Comparison of ENCODE assay signal across 32 cellular contexts in genomic region chr13:73970413-73971055, GRCh38.
DNase-seq lines count a peak whose midpoint lies in the region; ATAC-seq, FAIRE-seq and TF ChIP-seq lines count a peak whose summit lies in the region.
"Had no signal": no experiment of that assay in that cellular context is flagged by ENCODE, and none has a peak within 500 bp of the region (broad histone marks: within the 10 kb centered on the region; RNA-seq: fewer than 3 reads in every experiment).

No MANE protein-coding gene starts in this region.

- TF ChIP-seq EP300 in HepG2 (IDR thresholded peaks at IDR 0.05; ENCODE audit: low read depth in 2 of 2, low read length in 2 of 2) (no peak), HepG2 (CRISPR knock-in tag; IDR thresholded peaks at IDR 0.05; ENCODE audit: borderline replicate concordance) (no peak)

- ATAC-seq in right lobe of liver (peak in 3 of 4 donors; percentile 17 to 58 (median 56)), HepG2 (no peak), aorta (ENCODE audit: low FRiP score) (peak; percentile 9)
- ATAC-seq in natural killer cell treated with Interleukin-12 subunit alpha and Interleukin-12 subunit beta and Interleukin-15 and Interleukin-18, amount 100 ng/mL, for 72 hours, result no peak
- ATAC-seq: CD8-positive, alpha-beta T cell; heart right ventricle; stimulated activated effector memory CD8-positive, alpha-beta T cell treated with anti-CD3 and anti-CD28 coated beads, Interleukin-12 subunit alpha, Interleukin-12 subunit beta, amount 100 ng/mL, for 72 hours; upper lobe of right lung had no signal

- in situ Hi-C loops in HepG2 (cut with HindIII; ENCODE audit: extremely low pct_ligation_motif_present, low pct_unique_long_range_greater_than_20kb), result no loop called here

- no peak overlapping the region for H3K4me3 Mint-ChIP-seq in natural killer cell treated with Interleukin-12 subunit alpha and Interleukin-12 subunit beta and Interleukin-15 and Interleukin-18, amount 100 ng/mL, for 72 hours
- no peak overlapping the region for H3K4me3 Mint-ChIP-seq in nephron progenitor cell
- H3K4me3 Mint-ChIP-seq: activated naive CD4-positive, alpha-beta T cell treated with anti-CD3 and anti-CD28 coated beads, Interleukin-2, amount 10 ng/mL, durations not matched to agents 7 days and 5 days; activated T-helper 1 cell treated with anti-CD3 and anti-CD28 coated beads, Interleukin-12 subunit alpha, Interleukin-12 subunit beta, Interleukin-2, Interleukin-4 antibody, amounts not matched to agents 30 ng/mL and 10 ng/mL and 1 ng/mL, durations not matched to agents 14 hours and 24 hours and 36 hours; B cell; CD8-positive, alpha-beta T cell; stimulated activated effector memory CD8-positive, alpha-beta T cell treated with anti-CD3 and anti-CD28 coated beads, Interleukin-12 subunit alpha, Interleukin-12 subunit beta, amount 100 ng/mL, for 72 hours had no signal

- peaks cover 2% of the 10 kb centered on the region for H3K9me3 Mint-ChIP-seq in natural killer cell treated with Interleukin-12 subunit alpha and Interleukin-12 subunit beta and Interleukin-15 and Interleukin-18, amount 100 ng/mL, for 72 hours
- H3K9me3 Mint-ChIP-seq in nephron progenitor cell, result peaks cover 22% of the 10 kb centered on the region
- H3K9me3 Mint-ChIP-seq: activated T-helper 1 cell treated with anti-CD3 and anti-CD28 coated beads, Interleukin-12 subunit alpha, Interleukin-12 subunit beta, Interleukin-2, Interleukin-4 antibody, amounts not matched to agents 30 ng/mL and 10 ng/mL and 1 ng/mL, durations not matched to agents 14 hours and 24 hours and 36 hours; stimulated activated effector memory CD8-positive, alpha-beta T cell treated with anti-CD3 and anti-CD28 coated beads, Interleukin-12 subunit alpha, Interleukin-12 subunit beta, amount 100 ng/mL, for 72 hours had no signal

- no peak overlapping the region for H3K9ac ChIP-seq in HepG2 (ENCODE audit: insufficient read depth, low read depth, low read length)

- peaks cover 4% of the 10 kb centered on the region for H3K36me3 Mint-ChIP-seq in natural killer cell treated with Interleukin-12 subunit alpha and Interleukin-12 subunit beta and Interleukin-15 and Interleukin-18, amount 100 ng/mL, for 72 hours
- peaks cover 29% of the 10 kb centered on the region for H3K36me3 Mint-ChIP-seq in nephron progenitor cell (ENCODE audit: low read depth)

- TF ChIP-seq POLR2A in right lobe of liver (IDR thresholded peaks at IDR 0.05) (no peak), HepG2 (IDR thresholded peaks at IDR 0.05; ENCODE audit: insufficient read depth in 1 of 2, low read depth in 2 of 2, low read length in 2 of 2) (no peak)

- H3K79me2 ChIP-seq in HepG2 (ENCODE audit: insufficient read depth, low read length), result no peaks in the 10 kb centered on the region

- WGBS in right lobe of liver (ENCODE audit: insufficient coverage, low coverage, low lambda C conversion rate, missing lambda C conversion rate), result 49% methylated on average over 6 of the region's 7 CpGs
- WGBS in HepG2 (ENCODE audit: low lambda C conversion rate), result 65% methylated on average over 5 of the region's 7 CpGs
- 40 to 50% methylated on average over 7 of the region's 7 CpGs for WGBS in aorta, 2 donors

- no peak overlapping the region for H2AFZ ChIP-seq in HepG2 (ENCODE audit: low read length)

- BruUV-seq in HepG2 (replicated peaks; lab: Mats Ljungman, UMichigan), result no TSS peak

- H3K4me2 ChIP-seq in HepG2 (ENCODE audit: low read depth, low read length), result no peak overlapping the region

- no peak overlapping the region for H3K4me3 ChIP-seq in right lobe of liver
- H3K4me3 ChIP-seq in HepG2 (replicated peaks in 1 of 3; ENCODE audit: insufficient read depth in 1 of 3, low read depth in 2 of 3, low read length in 3 of 3), result no peak overlapping the region
- no peak overlapping the region for H3K4me3 ChIP-seq in cardiac fibroblast (replicated peaks in 1 of 2; ENCODE audit: low read depth in 2 of 2, low read length in 2 of 2)
- H3K4me3 ChIP-seq in aorta (ENCODE audit: low read length in 2 of 2), result no peak overlapping the region
- H3K4me3 ChIP-seq: heart right ventricle, spleen, upper lobe of right lung had no signal

- no peaks in the 10 kb centered on the region for H4K20me1 ChIP-seq in HepG2 (ENCODE audit: insufficient read depth, low read length)

- TF ChIP-seq CTCF in right lobe of liver (IDR thresholded peaks at IDR 0.05) (no peak), HepG2 (CRISPR knock-in tag; IDR thresholded peaks at IDR 0.05) (no peak), cardiac fibroblast (IDR thresholded peaks at IDR 0.05; ENCODE audit: low read depth, low read length) (no peak), nephron progenitor cell (IDR thresholded peaks at IDR 0.05) (no peak)

- CTCF ChIA-PET in HepG2 (lab: Yijun Ruan, JAX; ENCODE audit: low intra/inter-chr PET ratio, low total read pairs), result no interaction called here

- H3K9me3 ChIP-seq in right lobe of liver (no peaks in the 10 kb centered on the region), HepG2 (ENCODE audit: low read length) (no peaks in the 10 kb centered on the region), aorta (ENCODE audit: control insufficient read depth, low read length) (no peaks in the 10 kb centered on the region)
- H3K9me3 ChIP-seq: neutrophil, upper lobe of right lung had no signal

- no peaks in the 10 kb centered on the region for H3K27me3 Mint-ChIP-seq in natural killer cell treated with Interleukin-12 subunit alpha and Interleukin-12 subunit beta and Interleukin-15 and Interleukin-18, amount 100 ng/mL, for 72 hours
- no peaks in the 10 kb centered on the region for H3K27me3 Mint-ChIP-seq in nephron progenitor cell (ENCODE audit: low read depth, poor library complexity)
- H3K27me3 Mint-ChIP-seq: activated naive CD4-positive, alpha-beta T cell treated with anti-CD3 and anti-CD28 coated beads, Interleukin-2, amount 10 ng/mL, durations not matched to agents 7 days and 5 days; B cell had no signal

- no peak for FAIRE-seq in HepG2 (lab: Jason Lieb, UNC)
- FAIRE-seq: H54, RCC 7860 had no signal

- no peak for TF ChIP-seq RAD21 in HepG2 (CRISPR knock-in tag; IDR thresholded peaks at IDR 0.05)

- POLR2A ChIA-PET in HepG2 (lab: Yijun Ruan, JAX), result no interaction called here

- H3K4me1 ChIP-seq in right lobe of liver (peaks cover 0 to 13% (median 4%) of the 10 kb centered on the region in 4 donors), HepG2 (ENCODE audit: insufficient read depth, low read length) (peaks cover 13% of the 10 kb centered on the region; the same call in 1 of the 2 replicates), aorta (ENCODE audit: control insufficient read depth in 1 of 2, insufficient read depth in 2 of 2, low read length in 2 of 2) (peaks cover 0 to 7% of the 10 kb centered on the region in 2 donors)
- H3K4me1 ChIP-seq: upper lobe of right lung had no signal

- intact Hi-C loops in right lobe of liver (cut with DNase I), result no loop called here
- intact Hi-C loops in HepG2 (cut with micrococcal nuclease; ENCODE audit: unreplicated experiment), result no loop called here
- intact Hi-C loops in aorta (cut with DNase I), result loop anchor here in 1 of 2 donors (10.0 kb wide), 1 partner anchor 164 kb away; the partner anchor contains the start of gene KLF12

- DNase-seq in right lobe of liver (no peak), HepG2 (ENCODE audit: low spot score) (no peak), cardiac fibroblast (ENCODE audit: low read depth in 2 of 2) (peak; percentile 26 to 47), inferior parietal cortex (ENCODE audit: extremely low spot score) (peak; percentile 38), aorta (no peak), nephron progenitor cell (no peak)
- DNase-seq in natural killer cell treated with Interleukin-12 subunit alpha and Interleukin-12 subunit beta and Interleukin-15 and Interleukin-18, amount 100 ng/mL, for 72 hours (ENCODE audit: low spot score), result no peak
- DNase-seq in activated CD4-positive, alpha-beta T cell treated with anti-CD3 and anti-CD28 coated beads for 4 hours, result no peak
- DNase-seq: activated CD4-positive, alpha-beta T cell treated with anti-CD3 and anti-CD28 coated beads, Interleukin-2, amount 50 U/mL, for 4 hours; activated CD4-positive, CD25-positive, alpha-beta regulatory T cell; activated naive CD4-positive, alpha-beta T cell treated with anti-CD3 and anti-CD28 coated beads, Interleukin-2, amount 10 ng/mL, durations not matched to agents 7 days and 5 days; amniotic stem cell; CD8-positive, alpha-beta T cell; cerebellar nuclear complex; DMS153; effector CD4-positive, alpha-beta T cell; foreskin melanocyte; heart right ventricle; mesenchymal stem cell; NCI-H187; NCI-H2171 treated with DMSO at 0.1 percent for 48 hours; NCI-H526; spleen; stimulated activated CD4-positive, alpha-beta T cell treated with anti-CD3 and anti-CD28 coated beads, Interleukin-2, amount 100 ng/mL, for 48 hours; substantia nigra; upper lobe of right lung had no signal

- H3K27ac ChIP-seq in right lobe of liver (no peak overlapping the region), HepG2 (ENCODE audit: extremely low read length, insufficient read depth, low read length) (no peak overlapping the region), aorta (ENCODE audit: low read depth in 1 of 2, low read length in 2 of 2) (no peak overlapping the region)
- H3K27ac ChIP-seq: heart right ventricle, neutrophil, spleen, upper lobe of right lung had no signal

- H3K27me3 ChIP-seq in right lobe of liver (no peaks in the 10 kb centered on the region), HepG2 (ENCODE audit: control insufficient read depth in 1 of 2, insufficient read depth in 2 of 2, low read length in 2 of 2) (no peaks in the 10 kb centered on the region), aorta (ENCODE audit: control insufficient read depth in 1 of 2, insufficient read depth in 2 of 2, low read length in 1 of 2) (no peaks in the 10 kb centered on the region)
- H3K27me3 ChIP-seq: heart right ventricle, neutrophil, spleen, upper lobe of right lung had no signal

- peaks cover 30 to 40% of the 10 kb centered on the region in 2 donors for H3K4me1 Mint-ChIP-seq in natural killer cell treated with Interleukin-12 subunit alpha and Interleukin-12 subunit beta and Interleukin-15 and Interleukin-18, amount 100 ng/mL, for 72 hours (ENCODE audit: low read depth in 2 of 2)
- H3K4me1 Mint-ChIP-seq in nephron progenitor cell, result peaks cover 8% of the 10 kb centered on the region

- H3K36me3 ChIP-seq in right lobe of liver (no peaks in the 10 kb centered on the region), HepG2 (replicated peaks in 1 of 2; ENCODE audit: control insufficient read depth in 1 of 2, insufficient read depth in 2 of 2, low read length in 2 of 2) (no peaks in the 10 kb centered on the region), aorta (ENCODE audit: control insufficient read depth in 1 of 2, insufficient read depth in 2 of 2, low read length in 1 of 2) (no peaks in the 10 kb centered on the region)
- H3K36me3 ChIP-seq: heart right ventricle, neutrophil, spleen, upper lobe of right lung had no signal

- no peak overlapping the region for H3K27ac Mint-ChIP-seq in natural killer cell treated with Interleukin-12 subunit alpha and Interleukin-12 subunit beta and Interleukin-15 and Interleukin-18, amount 100 ng/mL, for 72 hours
- H3K27ac Mint-ChIP-seq in nephron progenitor cell, result no peak overlapping the region
- H3K27ac Mint-ChIP-seq: activated naive CD4-positive, alpha-beta T cell treated with anti-CD3 and anti-CD28 coated beads, Interleukin-2, amount 10 ng/mL, durations not matched to agents 7 days and 5 days; activated T-helper 1 cell treated with anti-CD3 and anti-CD28 coated beads, Interleukin-12 subunit alpha, Interleukin-12 subunit beta, Interleukin-2, Interleukin-4 antibody, amounts not matched to agents 30 ng/mL and 10 ng/mL and 1 ng/mL, durations not matched to agents 14 hours and 24 hours and 36 hours; B cell had no signal

Comparison
In these comparisons a context has a peak if more than half of its experiments do, and no peak if none do; other contexts are left out.
1. ATAC-seq: peak in right lobe of liver (3 of 4) and aorta (single experiment); none in HepG2 (single experiment) and natural killer cell treated with Interleukin-12 subunit alpha and Interleukin-12 subunit beta and Interleukin-15 and Interleukin-18, amount 100 ng/mL, for 72 hours (0 of 2).
2. DNase-seq: peak in cardiac fibroblast (2 of 2) and inferior parietal cortex (single experiment); none in right lobe of liver (0 of 3), HepG2 (single experiment), aorta (0 of 2), natural killer cell treated with Interleukin-12 subunit alpha and Interleukin-12 subunit beta and Interleukin-15 and Interleukin-18, amount 100 ng/mL, for 72 hours (single experiment), nephron progenitor cell (single experiment) and activated CD4-positive, alpha-beta T cell treated with anti-CD3 and anti-CD28 coated beads for 4 hours (0 of 2).